In genomic region chr22:49040111-49040510, GRCh38 we compare ENCODE assay signal across 16 cellular contexts.
DNase-seq lines count a peak whose midpoint lies in the region; ATAC-seq and TF ChIP-seq lines count a peak whose summit lies in the region.
"Had no signal": no experiment of that assay in that cellular context is flagged by ENCODE, and none has a peak within 500 bp of the region (broad histone marks: within the 10 kb centered on the region; RNA-seq: fewer than 3 reads in every experiment).

No MANE protein-coding gene starts in this region.

- H3K27ac Mint-ChIP-seq in neural progenitor cell: peak overlapping the region; percentile 24
- H3K27ac Mint-ChIP-seq: CD14-positive monocyte; CD4-positive, alpha-beta memory T cell; GM23338 had no signal

- TF ChIP-seq CTCF in neural progenitor cell (IDR thresholded peaks at IDR 0.05) (no peak), foreskin fibroblast (IDR thresholded peaks at IDR 0.05; ENCODE audit: low read depth, low read length) (no peak)

- ATAC-seq in GM18907 (IDR thresholded peaks at IDR 0.05; ENCODE audit: unreplicated experiment): no peak
- ATAC-seq: GM12878, GM23338 had no signal

- DNase-seq in activated effector memory CD4-positive, alpha-beta T cell treated with anti-CD3 and anti-CD28 coated beads, Interleukin-2, amount 50 U/mL, for 16 hours: peak; percentile 53
- no peak for DNase-seq in activated effector memory CD4-positive, alpha-beta T cell treated with Interleukin-2 at 50 U/mL for 16 hours
- DNase-seq in cerebellum (ENCODE audit: low spot score) (peak; percentile 50), neural progenitor cell (ENCODE audit: low spot score) (no peak), cerebellar nuclear complex (lab: John Stamatoyannopoulos, UW) (no peak), foreskin fibroblast (no peak)
- DNase-seq: 8988T; CD4-positive, alpha-beta memory T cell; DMS79 treated with DMSO at 0.1 percent for 48 hours; HCEC 1CT; IMR-90 had no signal

- no peaks in the 10 kb centered on the region for H4K20me1 ChIP-seq in neural progenitor cell (ENCODE audit: low read depth)

- H3K9ac ChIP-seq in neural progenitor cell: no peak overlapping the region
- H3K9ac ChIP-seq: BLaER1 had no signal

- no peak overlapping the region for H3K4me2 ChIP-seq in neural progenitor cell
- H3K4me2 ChIP-seq: BLaER1, GM23338 had no signal

- no peak overlapping the region for H3K4me3 ChIP-seq in neural progenitor cell
- H3K4me3 ChIP-seq in foreskin fibroblast (ENCODE audit: low read depth in 1 of 2, low read length in 2 of 2): no peak overlapping the region
- H3K4me3 ChIP-seq: BLaER1, GM12878, GM23338 had no signal

- H3K27me3 ChIP-seq in neural progenitor cell: no peaks in the 10 kb centered on the region
- H3K27me3 ChIP-seq: BLaER1 had no signal

- H3K27ac ChIP-seq in neural progenitor cell: no peak overlapping the region
- H3K27ac ChIP-seq: BLaER1 had no signal

- H3K4me1 Mint-ChIP-seq in neural progenitor cell: peaks cover 14% of the 10 kb centered on the region
- H3K4me1 Mint-ChIP-seq: CD14-positive monocyte; CD4-positive, alpha-beta memory T cell had no signal

- no peak overlapping the region for H2AFZ ChIP-seq in neural progenitor cell (replicated peaks)
- H2AFZ ChIP-seq: GM23338 had no signal

- no peaks in the 10 kb centered on the region for H3K9me3 ChIP-seq in neural progenitor cell (ENCODE audit: low read depth)
- H3K9me3 ChIP-seq: BLaER1 had no signal

- H3K79me2 ChIP-seq in neural progenitor cell (ENCODE audit: low read depth): no peaks in the 10 kb centered on the region

- H3K36me3 Mint-ChIP-seq in neural progenitor cell: no peaks in the 10 kb centered on the region
- H3K36me3 Mint-ChIP-seq: CD14-positive monocyte; CD4-positive, alpha-beta memory T cell had no signal

- no peaks in the 10 kb centered on the region for H3F3A ChIP-seq in neural progenitor cell (ENCODE audit: low read depth)

- H3K9me3 Mint-ChIP-seq in neural progenitor cell: peaks cover 4% of the 10 kb centered on the region
- H3K9me3 Mint-ChIP-seq: CD4-positive, alpha-beta memory T cell had no signal

- H3K4me1 ChIP-seq in neural progenitor cell: no peaks in the 10 kb centered on the region

- no peaks in the 10 kb centered on the region for H3K36me3 ChIP-seq in neural progenitor cell
- H3K36me3 ChIP-seq: BLaER1 had no signal

- no peak overlapping the region for H3K4me3 Mint-ChIP-seq in neural progenitor cell
- H3K4me3 Mint-ChIP-seq: CD14-positive monocyte; CD4-positive, alpha-beta memory T cell; GM23338 had no signal

- no peaks in the 10 kb centered on the region for H3K27me3 Mint-ChIP-seq in neural progenitor cell (ENCODE audit: insufficient read depth, low read depth)

Comparison
In these comparisons a context has a peak if more than half of its experiments do, and no peak if none do; other contexts are left out.
1. DNase-seq: peak in activated effector memory CD4-positive, alpha-beta T cell treated with anti-CD3 and anti-CD28 coated beads, Interleukin-2, amount 50 U/mL, for 16 hours (single experiment) and cerebellum (single experiment); none in activated effector memory CD4-positive, alpha-beta T cell treated with Interleukin-2 at 50 U/mL for 16 hours (single experiment), neural progenitor cell (single experiment), cerebellar nuclear complex (0 of 2) and foreskin fibroblast (0 of 2).